In genomic region chr16:1414532-1415265, GRCh38 we compare ENCODE assay signal across 8 cellular contexts. TPM values are rescaled to one million over a fixed set of nuclear protein-coding genes. Genes with fewer than 3 reads are reported as not detected.
DNase-seq lines count a peak whose midpoint lies in the region; ATAC-seq, FAIRE-seq and TF ChIP-seq lines count a peak whose summit lies in the region.

TSS of gene UNKL (minus strand) at chr16:1414704. CDS start at chr16:1414691, 13 bp downstream.

- peak within 1 kb of the TSS; percentile 94 to 99 (median 98) for H3K9ac ChIP-seq in BLaER1 treated with 17β-estradiol and CSF1 and Interleukin-3, amounts not matched to agents 10 nM and 100 nM
- peak within 1 kb of the TSS; percentile 84 for H3K9ac ChIP-seq in MM.1S (ENCODE audit: low read length)

- no peaks in the 10 kb centered on the region for H3K27me3 ChIP-seq in BLaER1 treated with 17β-estradiol and CSF1 and Interleukin-3, amounts not matched to agents 10 nM and 100 nM
- H3K27me3 ChIP-seq in MM.1S (replicated peaks; ENCODE audit: insufficient read depth, low read length) (no peaks in the 10 kb centered on the region), bronchial epithelial cell (ENCODE audit: control insufficient read depth, insufficient read depth, low read length) (no peaks in the 10 kb centered on the region)

- H3K4me1 Mint-ChIP-seq in activated B cell treated with CpG ODN at 0.5 μM for 24 hours = peaks cover 19% of the 10 kb centered on the region

- CTCF ChIA-PET in activated B cell treated with CpG ODN at 0.5 μM for 24 hours (lab: Charles Lee) = no interaction called here

- intact Hi-C loops in activated B cell treated with CpG ODN at 0.5 μM for 24 hours (cut with micrococcal nuclease) = loop anchor here (1.0 to 5.0 kb wide), 2 partner anchors 35 to 198 kb away; partner anchors contain the start of genes CRAMP1 and IFT140

- H3K27ac Mint-ChIP-seq in activated B cell treated with CpG ODN at 0.5 μM for 24 hours = peak within 1 kb of the TSS; percentile 86

- peaks cover 17% of the 10 kb centered on the region for H3K36me3 Mint-ChIP-seq in activated B cell treated with CpG ODN at 0.5 μM for 24 hours (ENCODE audit: low read depth)

- TF ChIP-seq CTCF in MM.1S (IDR thresholded peaks at IDR 0.05; ENCODE audit: low read length) (no peak), activated B cell treated with CpG ODN at 0.5 μM for 24 hours (IDR thresholded peaks at IDR 0.05) (no peak), bronchial epithelial cell (IDR thresholded peaks at IDR 0.05; ENCODE audit: insufficient read depth, low read length, severe bottlenecking) (no peak)

- ATAC-seq in GM19467 (IDR thresholded peaks at IDR 0.05; ENCODE audit: unreplicated experiment) = peak; percentile 44
- ATAC-seq in activated B cell treated with CpG ODN at 0.5 μM for 24 hours (ENCODE audit: low read depth) = peak; percentile 64
- ATAC-seq in HG03097 (IDR thresholded peaks at IDR 0.05; ENCODE audit: low FRiP score, unreplicated experiment) = no peak

- DNase-seq in MM.1S (peak; percentile 87), activated B cell treated with CpG ODN at 0.5 μM for 24 hours (peak; percentile 76), bronchial epithelial cell (ENCODE audit: low read depth) (no peak), inferior parietal cortex (ENCODE audit: extremely low spot score) (peak; percentile 27)
- DNase-seq in stimulated activated CD4-positive, alpha-beta T cell treated with anti-CD3 and anti-CD28 coated beads, Interleukin-12 subunit alpha, Interleukin-12 subunit beta, amount 100 ng/mL, for 24 hours (ENCODE audit: low read depth in 2 of 2) = peak; percentile 59 to 69

- no peaks in the 10 kb centered on the region for H3K9me3 Mint-ChIP-seq in activated B cell treated with CpG ODN at 0.5 μM for 24 hours

- H4K20me1 ChIP-seq in BLaER1 treated with 17β-estradiol and CSF1 and Interleukin-3, amounts not matched to agents 10 nM and 100 nM = peaks cover 6 to 70% (median 41%) of the 10 kb centered on the region in 11 experiments; a peak in 15 of 22 replicates
- no peaks in the 10 kb centered on the region for H4K20me1 ChIP-seq in MM.1S (ENCODE audit: insufficient read depth, low read length)

- peak within 1 kb of the TSS; percentile 92 to 98 (median 96) for H3K27ac ChIP-seq in BLaER1 treated with 17β-estradiol and CSF1 and Interleukin-3, amounts not matched to agents 10 nM and 100 nM
- H3K27ac ChIP-seq in MM.1S (ENCODE audit: low read length) = peak within 1 kb of the TSS; percentile 51; the same call in 1 of the 2 replicates

- POLR2A ChIA-PET in activated B cell treated with CpG ODN at 0.5 μM for 24 hours (lab: Charles Lee) = interaction anchor here (0.8 to 0.9 kb wide), 2 partner anchors 78 to 263 kb away, joined by 3 to 5 read pairs; partner anchors contain the start of genes JPT2 and TELO2

- H3K27me3 Mint-ChIP-seq in activated B cell treated with CpG ODN at 0.5 μM for 24 hours = no peaks in the 10 kb centered on the region

- H3K36me3 ChIP-seq in BLaER1 treated with 17β-estradiol and CSF1 and Interleukin-3, amounts not matched to agents 10 nM and 100 nM = peaks cover 11 to 33% (median 19%) of the 10 kb centered on the region in 11 experiments; a peak in 16 of 22 replicates
- H3K36me3 ChIP-seq in MM.1S (replicated peaks; ENCODE audit: insufficient read depth, low read length) (no peaks in the 10 kb centered on the region), bronchial epithelial cell (ENCODE audit: control insufficient read depth, insufficient read depth, low read length) (no peaks in the 10 kb centered on the region)

- H3K4me2 ChIP-seq in BLaER1 treated with 17β-estradiol and CSF1 and Interleukin-3, amounts not matched to agents 10 nM and 100 nM = peak within 1 kb of the TSS; percentile 74 to 98 (median 90)
- H3K4me2 ChIP-seq in MM.1S (ENCODE audit: low read depth, low read length) = peak within 1 kb of the TSS; percentile 66

- H3K79me2 ChIP-seq in MM.1S (ENCODE audit: low read length) = peaks cover 57% of the 10 kb centered on the region

- H3F3A ChIP-seq in MM.1S (ENCODE audit: insufficient read depth, low read length) = peaks cover 14% of the 10 kb centered on the region

- H3K4me3 ChIP-seq in BLaER1 treated with 17β-estradiol and CSF1 and Interleukin-3, amounts not matched to agents 10 nM and 100 nM = peak within 1 kb of the TSS; percentile 85 to 100 (median 98)
- peak within 1 kb of the TSS; percentile 97 for H3K4me3 ChIP-seq in MM.1S (ENCODE audit: low read length)
- peak within 1 kb of the TSS; percentile 88 for H3K4me3 ChIP-seq in bronchial epithelial cell (ENCODE audit: low read depth, low read length)

- H3K4me3 Mint-ChIP-seq in activated B cell treated with CpG ODN at 0.5 μM for 24 hours = peak within 1 kb of the TSS; percentile 88

- H3K9me3 ChIP-seq in BLaER1 treated with 17β-estradiol and CSF1 and Interleukin-3, amounts not matched to agents 10 nM and 100 nM (replicated peaks in 1 of 11) = no peaks in the 10 kb centered on the region
- H3K9me3 ChIP-seq in MM.1S (replicated peaks; ENCODE audit: insufficient read depth, low read length) = no peaks in the 10 kb centered on the region

- FAIRE-seq in bronchial epithelial cell (lab: Jason Lieb, UNC) = no peak

- peak within 1 kb of the TSS; percentile 62 for H2AFZ ChIP-seq in MM.1S (ENCODE audit: low read length)

- peaks cover 50 to 73% (median 66%) of the 10 kb centered on the region in 10 experiments for H3K4me1 ChIP-seq in BLaER1 treated with 17β-estradiol and CSF1 and Interleukin-3, amounts not matched to agents 10 nM and 100 nM
- 0 out of 2 replicates have a peak, but pooled peaks cover 2% of the 10 kb centered on the region for H3K4me1 ChIP-seq in MM.1S (ENCODE audit: low read length)

- no peaks in the 10 kb centered on the region for H3K9me2 ChIP-seq in MM.1S (replicated peaks; ENCODE audit: insufficient read depth, low read length)

RNA-seq across cellular contexts. Expression of gene UNKL, which starts in this region (rescaled TPM):
- total RNA-seq in activated B cell treated with CpG ODN at 0.5 μM for 24 hours (42.1 and 70.7 TPM in 2 replicates), bronchial epithelial cell (2.4 and 3.2 TPM in 2 replicates)

Comparison
In these comparisons a context has a peak if more than half of its experiments do, and no peak if none do; other contexts are left out.
1. RNA of gene UNKL (total RNA-seq): 42.1 to 70.7 TPM in activated B cell treated with CpG ODN at 0.5 μM for 24 hours; 2.4 to 3.2 TPM in bronchial epithelial cell; every median in the first group is over 10 times any median in the second.
2. Peak in every context shown above with its lines, with median percentiles within 50 percentile points of each other: H3K4me3 ChIP-seq.